Comparison of ENCODE assay signal across 8 cellular contexts in the genomic region with DNA sequence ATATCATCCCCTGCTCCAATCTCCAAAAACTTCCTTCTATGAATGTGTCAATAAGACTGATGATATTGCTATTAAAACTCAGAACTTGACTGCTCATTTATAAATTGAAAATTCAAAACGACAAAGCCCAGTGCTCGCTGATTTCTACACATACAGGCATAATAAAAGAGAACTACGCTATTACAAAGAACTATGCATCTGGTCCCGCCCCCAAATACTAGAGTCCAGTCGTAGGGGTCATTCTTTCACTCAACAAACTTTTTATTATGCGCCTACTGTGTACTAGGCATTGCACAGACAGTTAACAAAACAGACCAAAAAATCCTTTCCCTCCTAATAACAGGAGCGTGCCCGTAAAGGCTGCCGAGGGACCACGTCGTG. TPM values are rescaled to one million over a fixed set of nuclear protein-coding genes. Genes with fewer than 3 reads are reported as not detected.
A peak's percentile ranks its signal among the peaks of the same experiment; 100 is the strongest.
DNase-seq lines count a peak whose midpoint lies in the region; ATAC-seq and TF ChIP-seq lines count a peak whose summit lies in the region.

No MANE protein-coding gene starts in this region.

- H3K27ac Mint-ChIP-seq in activated CD4-positive, alpha-beta T cell treated with anti-CD3 and anti-CD28 coated beads for 36 hours = peak overlapping the region; percentile 96
- H3K27ac Mint-ChIP-seq in IgD-negative memory B cell (peak overlapping the region; percentile 70 to 92 (median 80)), brain (peak overlapping the region; percentile 93 to 98 (median 97))

- intact Hi-C loops in activated CD4-positive, alpha-beta T cell treated with anti-CD3 and anti-CD28 coated beads for 36 hours (cut with DNase I, micrococcal nuclease) = loop anchor here (1.0 to 5.0 kb wide), 6 partner anchors 63 to 1509 kb away; partner anchors contain the start of genes SLC12A6 (in 2 of the 2), ZNF770 (in 2 of the 2), DPH6 (in 1 of the 2) and EMC7 (in 1 of the 2)

- H3K9me3 ChIP-seq in mesodermal cell (ENCODE audit: control insufficient read depth, low read length) = no peaks in the 10 kb centered on the region

- no peaks in the 10 kb centered on the region for H3K9me3 Mint-ChIP-seq in activated CD4-positive, alpha-beta T cell treated with anti-CD3 and anti-CD28 coated beads for 36 hours (ENCODE audit: low read depth)
- H3K9me3 Mint-ChIP-seq in IgD-negative memory B cell (no peaks in the 10 kb centered on the region), brain (no peaks in the 10 kb centered on the region)

- peak overlapping the region; percentile 81 for H3K4me3 Mint-ChIP-seq in activated CD4-positive, alpha-beta T cell treated with anti-CD3 and anti-CD28 coated beads for 36 hours
- H3K4me3 Mint-ChIP-seq in IgD-negative memory B cell = peak overlapping the region; percentile 94 to 97 (median 95)
- H3K4me3 Mint-ChIP-seq in brain = peak overlapping the region; percentile 89 to 98 (median 95)

- H3K4me3 ChIP-seq in mesodermal cell (ENCODE audit: extremely low read depth, insufficient read depth, low read length, poor library complexity, severe bottlenecking) = peak overlapping the region; percentile 61

- peaks cover 5% of the 10 kb centered on the region for H3K4me1 ChIP-seq in mesodermal cell (ENCODE audit: control insufficient read depth, insufficient read depth, low read length, poor library complexity, severe bottlenecking)

- peak overlapping the region; percentile 84 for H3K27ac ChIP-seq in mesodermal cell (ENCODE audit: low read depth, low read length, severe bottlenecking)

- CTCF ChIA-PET in activated CD4-positive, alpha-beta T cell treated with anti-CD3 and anti-CD28 coated beads for 36 hours (lab: Charles Lee) = interaction anchor here (0.8 kb wide), 1 partner anchor 25 kb away, joined by 4 read pairs; no protein-coding TSS in a partner anchor

- no peak for TF ChIP-seq CTCF in brain (conservative IDR thresholded peaks at IDR 0.05)
- TF ChIP-seq CTCF in GM13976 (IDR thresholded peaks at IDR 0.05; ENCODE audit: borderline replicate concordance, control extremely low read depth, extremely low read depth, insufficient read depth, missing control alignments) = no peak

- H3K4me1 Mint-ChIP-seq in activated CD4-positive, alpha-beta T cell treated with anti-CD3 and anti-CD28 coated beads for 36 hours = peaks cover 22% of the 10 kb centered on the region
- H3K4me1 Mint-ChIP-seq in IgD-negative memory B cell (peaks cover 12 to 20% (median 12%) of the 10 kb centered on the region in 3 donors), brain (peaks cover 41% of the 10 kb centered on the region)

- WGBS in mesodermal cell (ENCODE audit: insufficient coverage in 2 of 2), 2 experiments = 5 to 8% methylated on average over 10 to 11 of the region's 11 CpGs

- no peak for DNase-seq in activated CD4-positive, alpha-beta T cell treated with anti-CD3 and anti-CD28 coated beads for 36 hours
- DNase-seq in activated CD4-positive, alpha-beta T cell treated with anti-CD3 and anti-CD28 coated beads for 4 hours = no peak
- DNase-seq in NCI-H187 treated with DMSO at 0.1 percent for 48 hours (lab: John Stamatoyannopoulos, UW) (no peak), GM13976 (ENCODE audit: low spot score) (no peak), NCI-H2081 treated with DMSO at 0.1 percent for 48 hours (lab: John Stamatoyannopoulos, UW) (no peak)

- POLR2A ChIA-PET in activated CD4-positive, alpha-beta T cell treated with anti-CD3 and anti-CD28 coated beads for 36 hours (lab: Charles Lee) = no interaction called here

- in situ Hi-C loops in GM13976 (cut with MboI; ENCODE audit: low sequenced_read_pairs, unreplicated experiment) = no loop called here

- peak; percentile 2 for ATAC-seq in activated CD4-positive, alpha-beta T cell treated with anti-CD3 and anti-CD28 coated beads for 36 hours

- H3K27me3 Mint-ChIP-seq in activated CD4-positive, alpha-beta T cell treated with anti-CD3 and anti-CD28 coated beads for 36 hours = no peaks in the 10 kb centered on the region
- H3K27me3 Mint-ChIP-seq in IgD-negative memory B cell (no peaks in the 10 kb centered on the region), brain (peaks cover 3% of the 10 kb centered on the region)

- H3K36me3 Mint-ChIP-seq in activated CD4-positive, alpha-beta T cell treated with anti-CD3 and anti-CD28 coated beads for 36 hours (ENCODE audit: low read depth) = no peaks in the 10 kb centered on the region
- H3K36me3 Mint-ChIP-seq in IgD-negative memory B cell = no peaks in the 10 kb centered on the region
- no peaks in the 10 kb centered on the region for H3K36me3 Mint-ChIP-seq in brain

- no peaks in the 10 kb centered on the region for H3K36me3 ChIP-seq in mesodermal cell (ENCODE audit: control insufficient read depth, insufficient read depth, low read length)

RNA-seq across cellular contexts. Expression of gene AVEN, which starts 1.0 kb away (rescaled TPM):
- total RNA-seq in activated CD4-positive, alpha-beta T cell treated with anti-CD3 and anti-CD28 coated beads for 36 hours = 10 to 100 TPM; 10.5 to 10.7 TPM
- polyA plus RNA-seq in IgD-negative memory B cell (2.4 TPM), brain (ENCODE audit: insufficient read depth, low read depth, low replicate concordance) (4.9 TPM)
- 15.3 TPM for polyA plus RNA-seq in mesodermal cell (2013, experiment 1 of 2)
- polyA plus RNA-seq in mesodermal cell (2013, experiment 2 of 2) = 14.6 TPM
